9 cellular contexts compared by ENCODE assay signal in the genomic region with DNA sequence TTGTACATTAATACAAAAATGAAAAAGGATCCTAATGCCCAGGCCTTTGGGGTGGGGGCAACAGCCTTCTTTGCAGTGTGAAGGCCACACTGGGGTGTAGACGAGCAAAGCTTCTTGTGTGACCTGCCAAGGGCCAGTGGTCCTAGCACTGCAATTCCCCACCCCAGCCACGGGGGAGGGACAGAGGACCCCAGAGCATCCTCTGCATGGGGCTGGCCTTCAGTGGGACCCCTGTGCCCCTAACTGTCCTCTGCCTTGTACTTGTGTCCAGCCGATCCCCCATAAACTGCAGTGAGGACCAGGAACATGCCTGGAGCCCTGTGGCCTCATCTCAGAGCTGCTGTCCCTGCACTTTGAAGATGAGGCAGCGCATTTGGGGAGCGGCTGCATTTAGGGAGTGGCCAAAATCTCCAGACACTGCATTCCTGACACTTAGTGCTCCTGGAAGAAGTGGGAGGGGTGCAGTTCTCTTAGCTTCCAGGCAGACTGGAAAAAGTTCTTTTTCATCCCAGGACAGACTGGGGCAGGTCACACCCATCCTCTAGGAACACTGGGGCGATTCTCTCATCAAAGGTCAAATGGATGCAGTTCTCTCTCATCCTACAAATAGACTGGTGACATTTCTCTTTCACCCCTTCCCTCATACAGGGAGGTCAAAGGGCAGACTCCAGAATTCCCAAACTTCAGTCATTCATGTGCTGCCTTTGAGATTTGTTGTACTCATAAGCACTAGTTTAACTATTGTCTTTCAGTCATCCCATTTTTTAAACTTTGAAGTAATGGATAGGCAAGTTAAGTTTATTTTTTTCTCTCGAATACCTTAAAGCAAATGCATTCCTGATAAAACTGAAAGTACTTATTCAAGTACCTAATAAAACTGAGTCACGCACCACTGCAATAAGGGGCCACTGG. TPM values are rescaled to one million over a fixed set of nuclear protein-coding genes. Genes with fewer than 3 reads are reported as not detected.
DNase-seq lines count a peak whose midpoint lies in the region; ATAC-seq and TF ChIP-seq lines count a peak whose summit lies in the region.
"Had no signal": no experiment of that assay in that cellular context is flagged by ENCODE, and none has a peak within 500 bp of the region (broad histone marks: within the 10 kb centered on the region; RNA-seq: fewer than 3 reads in every experiment).

No MANE protein-coding gene starts in this region.

- no peak overlapping the region for H3K4me3 Mint-ChIP-seq in type B pancreatic cell

- H3K36me3 ChIP-seq in heart left ventricle: peaks cover 0 to 56% (median 30%) of the 10 kb centered on the region in 9 donors

- no peak for TF ChIP-seq CTCF in heart left ventricle (IDR thresholded peaks at IDR 0.05)
- no peak for TF ChIP-seq CTCF in fibroblast of the aortic adventitia (IDR thresholded peaks at IDR 0.05; ENCODE audit: insufficient read depth, low read length)
- TF ChIP-seq CTCF in type B pancreatic cell (conservative IDR thresholded peaks at IDR 0.05): no peak

- peaks cover 13% of the 10 kb centered on the region for H3K4me1 Mint-ChIP-seq in type B pancreatic cell (ENCODE audit: unreplicated experiment)

- no peaks in the 10 kb centered on the region for H3K27me3 ChIP-seq in heart left ventricle

- H3K9me3 ChIP-seq in heart left ventricle: no peaks in the 10 kb centered on the region

- peaks cover 0 to 66% (median 3%) of the 10 kb centered on the region in 12 donors for H3K4me1 ChIP-seq in heart left ventricle

- H3K27ac Mint-ChIP-seq in type B pancreatic cell: peak overlapping the region; percentile 59

- WGBS in heart left ventricle, 4 donors: 79 to 85% (median 80%) methylated on average over 8 of the region's 8 CpGs

- H3K27ac ChIP-seq in heart left ventricle: peak overlapping the region in 6 of 12 donors; percentile 27 to 92 (median 44)

- peak overlapping the region in 1 of 12 donors; percentile 63 for H3K4me3 ChIP-seq in heart left ventricle
- H3K4me3 ChIP-seq in fibroblast of the aortic adventitia (ENCODE audit: low read depth, low read length): no peak overlapping the region

- peaks cover 16% of the 10 kb centered on the region for H3K36me3 Mint-ChIP-seq in type B pancreatic cell

- no peaks in the 10 kb centered on the region for H3K9me3 Mint-ChIP-seq in type B pancreatic cell

- intact Hi-C loops in heart left ventricle (cut with DNase I) (loop anchor here in 3 of 10 donors (5.0 to 10.0 kb wide), 4 partner anchors 92 to 395 kb away; a partner anchor contains a TSS), Right ventricle myocardium inferior (cut with DNase I) (loop anchor here (10.0 kb wide), 1 partner anchor 395 kb away; a partner anchor contains a TSS), head of caudate nucleus (cut with DNase I) (loop anchor here (10.0 kb wide), 2 partner anchors 95 to 395 kb away; a partner anchor contains a TSS)

- H3K27me3 Mint-ChIP-seq in type B pancreatic cell: no peaks in the 10 kb centered on the region

- ATAC-seq in heart left ventricle (peak in 3 of 4 donors; percentile 17 to 21 (median 19)), Right ventricle myocardium inferior (no peak), HG03460 (IDR thresholded peaks at IDR 0.05; ENCODE audit: unreplicated experiment) (no peak)

- DNase-seq in heart left ventricle: no peak
- no peak for DNase-seq in Right ventricle myocardium inferior (ENCODE audit: missing footprints)
- DNase-seq in NCI-H226: peak; percentile 37
- DNase-seq in fibroblast of the aortic adventitia (ENCODE audit: low read depth): peak; percentile 30
- DNase-seq in type B pancreatic cell (ENCODE audit: extremely low spot score, unreplicated experiment): no peak
- no peak for DNase-seq in SK-N-DZ (ENCODE audit: low spot score)
- no peak for DNase-seq in head of caudate nucleus
- DNase-seq: NCI-H446 treated with DMSO at 0.1 percent for 48 hours had no signal

- TF ChIP-seq POLR2A in heart left ventricle (IDR thresholded peaks at IDR 0.05): no peak

RNA-seq across cellular contexts. Expression of a gene that starts 0.9 kb away (rescaled TPM):
- total RNA-seq in heart left ventricle (10 to 100 TPM in 1 of 9 donors, 1 to 10 TPM in 3, under 1 TPM in 5; 0.13 to 19.0 (median 0.79) TPM), Right ventricle myocardium inferior (1.9 TPM), fibroblast of the aortic adventitia (ENCODE audit: low replicate concordance) (0.09 TPM in 1 of 2 replicates, not detected in the other), type B pancreatic cell (ENCODE audit: low replicate concordance) (0.52 and 0.53 TPM in 2 replicates)
- 1 to 10 TPM in 1 of 2 donors, under 1 TPM in 1; 0.65 to 1.4 TPM for polyA plus RNA-seq in heart left ventricle
- 0.09 TPM in 1 of 2 replicates, not detected in the other for polyA plus RNA-seq in SK-N-DZ (2014; cell fraction: cytosol; rRNA removed)
- polyA plus RNA-seq in SK-N-DZ (2014; cell fraction: nucleus; rRNA removed): 0.14 and 0.22 TPM in 2 replicates

RNA-seq across cellular contexts. Expression of a gene that starts 20.3 kb away (rescaled TPM):
- total RNA-seq in heart left ventricle (10 to 100 TPM; 24.7 to 53.1 (median 27.8) TPM), Right ventricle myocardium inferior (38.7 TPM), fibroblast of the aortic adventitia (ENCODE audit: low replicate concordance) (20.0 and 42.9 TPM in 2 replicates), type B pancreatic cell (ENCODE audit: low replicate concordance) (29.8 and 33.8 TPM in 2 replicates)
- polyA plus RNA-seq in heart left ventricle: 10 to 100 TPM; 36.0 to 68.2 TPM
- 31.1 and 38.3 TPM in 2 replicates for polyA plus RNA-seq in SK-N-DZ (2014; cell fraction: cytosol; rRNA removed)
- polyA plus RNA-seq in SK-N-DZ (2014; cell fraction: nucleus; rRNA removed): 30.9 and 32.2 TPM in 2 replicates

Comparison
In these comparisons a context has a peak if more than half of its experiments do, and no peak if none do; other contexts are left out.
1. ATAC-seq: peak in heart left ventricle (3 of 4); none in Right ventricle myocardium inferior (single experiment) and HG03460 (single experiment).
2. DNase-seq: peak in NCI-H226 (single experiment) and fibroblast of the aortic adventitia (single experiment); none in heart left ventricle (0 of 5), Right ventricle myocardium inferior (single experiment), type B pancreatic cell (single experiment), SK-N-DZ (single experiment) and head of caudate nucleus (0 of 42).